17 cellular contexts compared by ENCODE assay signal in genomic region chr7:134520130-134520529, GRCh38. TPM values are rescaled to one million over a fixed set of nuclear protein-coding genes. Genes with fewer than 3 reads are reported as not detected.
DNase-seq lines count a peak whose midpoint lies in the region; ATAC-seq, FAIRE-seq and TF ChIP-seq lines count a peak whose summit lies in the region.
"Had no signal": no experiment of that assay in that cellular context is flagged by ENCODE, and none has a peak within 500 bp of the region (broad histone marks: within the 10 kb centered on the region; RNA-seq: fewer than 3 reads in every experiment).

No MANE protein-coding gene starts in this region.

- H3K9me3 ChIP-seq in PC-9 (ENCODE audit: insufficient read depth, low read depth), result no peaks in the 10 kb centered on the region
- H3K9me3 ChIP-seq: thyroid gland had no signal

- no peak overlapping the region for H3K27ac ChIP-seq in PC-9
- H3K27ac ChIP-seq: thyroid gland had no signal

- peak; percentile 55; the same call in 1 of the 2 replicates for TF ChIP-seq CTCF in PC-9 (conservative IDR thresholded peaks at IDR 0.05)

- DNase-seq in DMS 273 (lab: John Stamatoyannopoulos, UW; ENCODE audit: unreplicated experiment) (peak; percentile 49), DMS 273 treated with DMSO at 0.1 percent for 48 hours (lab: John Stamatoyannopoulos, UW) (no peak), PC-9 (no peak), fibroblast of gingiva (ENCODE audit: low read depth) (peak; percentile 25), sciatic nerve (ENCODE audit: low spot score) (no peak), GM19239 (ENCODE audit: insufficient read length, low spot score) (no peak), OCI-M1 (lab: John Stamatoyannopoulos, UW) (no peak)
- no peak for DNase-seq in effector memory CD8-positive, alpha-beta T cell
- DNase-seq: 8988T; activated CD8-positive, alpha-beta T cell treated with anti-CD3 and anti-CD28 coated beads, Interleukin-2, amount 10 ng/mL, durations not matched to agents 7 days and 5 days; left cardiac atrium; NCI-H1930; nephron progenitor cell; thyroid gland had no signal

- no peak overlapping the region for H3K27ac Mint-ChIP-seq in effector memory CD8-positive, alpha-beta T cell
- H3K27ac Mint-ChIP-seq: activated CD8-positive, alpha-beta T cell treated with anti-CD3 and anti-CD28 coated beads, Interleukin-2, amount 10 ng/mL, durations not matched to agents 7 days and 5 days; IgD-negative memory B cell; nephron progenitor cell; T-helper 1 cell treated with Interleukin-12 subunit alpha and Interleukin-12 subunit beta and Interleukin-4 antibody, amounts not matched to agents 30 μg/mL and 1 μg/mL, for 36 hours had no signal

- peaks cover 38 to 71% of the 10 kb centered on the region in 2 donors for H3K27me3 Mint-ChIP-seq in effector memory CD8-positive, alpha-beta T cell

- no peak overlapping the region for H3K4me3 Mint-ChIP-seq in effector memory CD8-positive, alpha-beta T cell
- H3K4me3 Mint-ChIP-seq: activated CD8-positive, alpha-beta T cell treated with anti-CD3 and anti-CD28 coated beads, Interleukin-2, amount 10 ng/mL, durations not matched to agents 7 days and 5 days; central memory CD8-positive, alpha-beta T cell; IgD-negative memory B cell; nephron progenitor cell; T-helper 1 cell treated with Interleukin-12 subunit alpha and Interleukin-12 subunit beta and Interleukin-4 antibody, amounts not matched to agents 30 μg/mL and 1 μg/mL, for 36 hours had no signal

- H4K20me1 ChIP-seq in PC-9 (ENCODE audit: insufficient read depth), result no peaks in the 10 kb centered on the region

- H3K4me2 ChIP-seq in PC-9, result no peak overlapping the region

- no TSS peak for BruUV-seq in PC-9 (replicated peaks; lab: Mats Ljungman, UMichigan)

- no peak overlapping the region for H3K4me3 ChIP-seq in PC-9
- H3K4me3 ChIP-seq: thyroid gland had no signal

- H3K4me1 ChIP-seq in PC-9 (replicated peaks; ENCODE audit: insufficient read depth), result peaks cover 19% of the 10 kb centered on the region
- H3K4me1 ChIP-seq: thyroid gland had no signal

- no peaks in the 10 kb centered on the region for H3K36me3 Mint-ChIP-seq in effector memory CD8-positive, alpha-beta T cell (ENCODE audit: insufficient read depth)
- H3K36me3 Mint-ChIP-seq: IgD-negative memory B cell had no signal

- no peaks in the 10 kb centered on the region for H3K9me2 ChIP-seq in PC-9 (ENCODE audit: insufficient read depth)

- peaks cover 16% of the 10 kb centered on the region for H3F3A ChIP-seq in PC-9 (ENCODE audit: insufficient read depth, low read depth)

- no peak for FAIRE-seq in GM19239 (lab: Jason Lieb, UNC)

- peak; percentile 61 for ATAC-seq in sciatic nerve
- no peak for ATAC-seq in effector memory CD8-positive, alpha-beta T cell (replicated peaks)
- ATAC-seq: activated CD8-positive, alpha-beta T cell treated with anti-CD3 and anti-CD28 coated beads, Interleukin-2, amount 10 ng/mL, durations not matched to agents 7 days and 5 days; left cardiac atrium had no signal

- no peaks in the 10 kb centered on the region for H3K9me3 Mint-ChIP-seq in effector memory CD8-positive, alpha-beta T cell
- H3K9me3 Mint-ChIP-seq: central memory CD8-positive, alpha-beta T cell; IgD-negative memory B cell; nephron progenitor cell; T-helper 1 cell treated with Interleukin-12 subunit alpha and Interleukin-12 subunit beta and Interleukin-4 antibody, amounts not matched to agents 30 μg/mL and 1 μg/mL, for 36 hours had no signal

- POLR2A ChIA-PET in PC-9 (lab: Charles Lee; ENCODE audit: unreplicated experiment), result no interaction called here

- H3K36me3 ChIP-seq in PC-9 (ENCODE audit: low read depth), result no peaks in the 10 kb centered on the region
- H3K36me3 ChIP-seq: thyroid gland had no signal

- CTCF ChIA-PET in PC-9 (lab: Charles Lee), result no interaction called here

- H3K27me3 ChIP-seq in PC-9 (ENCODE audit: insufficient read depth, low read depth), result no peaks in the 10 kb centered on the region
- H3K27me3 ChIP-seq: thyroid gland had no signal

- H2AFZ ChIP-seq in PC-9, result no peak overlapping the region

- intact Hi-C loops in PC-9 (cut with micrococcal nuclease; ENCODE audit: unreplicated experiment) (no loop called here), sciatic nerve (cut with DNase I) (no loop called here)

- H3K4me1 Mint-ChIP-seq in effector memory CD8-positive, alpha-beta T cell (ENCODE audit: low read depth in 2 of 2), result no peaks in the 10 kb centered on the region
- H3K4me1 Mint-ChIP-seq: central memory CD8-positive, alpha-beta T cell; IgD-negative memory B cell had no signal

- peaks cover 18% of the 10 kb centered on the region; the same call in 1 of the 2 replicates for H3K79me2 ChIP-seq in PC-9 (ENCODE audit: low read depth)

RNA-seq across cellular contexts. Expression of gene AKR1B10, which starts 7.2 kb away (rescaled TPM):
- total RNA-seq in PC-9 (2021), result 479 and 546 TPM in 2 replicates
- 4.5 TPM for total RNA-seq in sciatic nerve
- total RNA-seq: activated CD8-positive, alpha-beta T cell treated with anti-CD3 and anti-CD28 coated beads, Interleukin-2, amount 10 ng/mL, durations not matched to agents 7 days and 5 days had no signal

RNA-seq across cellular contexts. Expression of gene AKR1B15, which starts 28.8 kb away (rescaled TPM):
- total RNA-seq in PC-9 (2021) (3.2 and 3.4 TPM in 2 replicates), sciatic nerve (1.3 TPM)
- total RNA-seq: activated CD8-positive, alpha-beta T cell treated with anti-CD3 and anti-CD28 coated beads, Interleukin-2, amount 10 ng/mL, durations not matched to agents 7 days and 5 days had no signal

Comparison
In these comparisons a context has a peak if more than half of its experiments do, and no peak if none do; other contexts are left out.
1. DNase-seq: peak in DMS 273 (single experiment) and fibroblast of gingiva (single experiment); none in DMS 273 treated with DMSO at 0.1 percent for 48 hours (single experiment), PC-9 (0 of 2), sciatic nerve (single experiment), GM19239 (single experiment), OCI-M1 (single experiment) and effector memory CD8-positive, alpha-beta T cell (0 of 3).
2. RNA of gene AKR1B10, which starts 7.2 kb away (total RNA-seq): 479 to 546 TPM in PC-9; 4.5 TPM in sciatic nerve (single experiment); every median in the first group is over 10 times any median in the second.